Comparison of ENCODE assay signal across 1 cellular context in genomic region chr2:29808321-29808720, GRCh38.
TF ChIP-seq lines count a peak whose summit lies in the region.

No MANE protein-coding gene starts in this region.

TF ChIP-seq in IMR-90, 13 proteins besides CTCF, POLR2A, EP300 and RAD21 (continued from another document):
- TF ChIP-seq MXI1 (IDR thresholded peaks at IDR 0.05; ENCODE audit: borderline replicate concordance, low read depth, low read length), result no peak
- TF ChIP-seq RCOR1 (IDR thresholded peaks at IDR 0.05; ENCODE audit: insufficient replicate concordance, low read length), result no peak
- TF ChIP-seq FOS (IDR thresholded peaks at IDR 0.05; ENCODE audit: low read depth, low read length), result no peak
- no peak for TF ChIP-seq CHD1 (IDR thresholded peaks at IDR 0.05; ENCODE audit: low read depth, low read length)
TF ChIP-seq in IMR-90: peak in this region for 0.
